ENCODE assay signal across 8 cellular contexts in genomic region chr16:13866073-13866472, GRCh38. TPM values are rescaled to one million over a fixed set of nuclear protein-coding genes. Genes with fewer than 3 reads are reported as not detected.
DNase-seq lines count a peak whose midpoint lies in the region; ATAC-seq and TF ChIP-seq lines count a peak whose summit lies in the region.

No MANE protein-coding gene starts in this region.

- H3K27me3 ChIP-seq in DND-41 (ENCODE audit: insufficient read depth, low read length, poor library complexity) (no peaks in the 10 kb centered on the region), NT2/D1 (ENCODE audit: insufficient read depth, insufficient read length) (no peaks in the 10 kb centered on the region)

- H3K9me3 Mint-ChIP-seq in activated T-helper 2 cell treated with anti-CD3 and anti-CD28 coated beads, Interferon-gamma antibody, Interleukin-2, Interleukin-4, amounts not matched to agents 10 μg/mL and 5 μg/mL and 100 μg/mL, durations not matched to agents 14 hours and 24 hours and 36 hours: peaks cover 7% of the 10 kb centered on the region

- no peaks in the 10 kb centered on the region for H3K4me1 Mint-ChIP-seq in activated T-helper 2 cell treated with anti-CD3 and anti-CD28 coated beads, Interferon-gamma antibody, Interleukin-2, Interleukin-4, amounts not matched to agents 10 μg/mL and 5 μg/mL and 100 μg/mL, durations not matched to agents 14 hours and 24 hours and 36 hours (ENCODE audit: low read depth)

- H3K9ac ChIP-seq in DND-41 (ENCODE audit: low read depth, low read length) (no peak overlapping the region), NT2/D1 (ENCODE audit: insufficient read length, low read depth) (no peak overlapping the region)

- no peak overlapping the region for H2AFZ ChIP-seq in DND-41 (ENCODE audit: low read depth, low read length)

- H3K4me3 Mint-ChIP-seq in activated T-helper 2 cell treated with anti-CD3 and anti-CD28 coated beads, Interferon-gamma antibody, Interleukin-2, Interleukin-4, amounts not matched to agents 10 μg/mL and 5 μg/mL and 100 μg/mL, durations not matched to agents 14 hours and 24 hours and 36 hours (ENCODE audit: low read depth): no peak overlapping the region

- ATAC-seq in DND-41 (ENCODE audit: insufficient read depth, low read depth) (peak; percentile 81), HG02798 (IDR thresholded peaks at IDR 0.05; ENCODE audit: poor library complexity, unreplicated experiment) (peak; percentile 61), Right ventricle myocardium superior (ENCODE audit: poor library complexity) (peak; percentile 93), HG03175 (IDR thresholded peaks at IDR 0.05; ENCODE audit: unreplicated experiment) (no peak), GM19351 (IDR thresholded peaks at IDR 0.05; ENCODE audit: unreplicated experiment) (no peak)

- H3K9me3 ChIP-seq in DND-41 (ENCODE audit: insufficient read depth, low read length, severe bottlenecking) (no peaks in the 10 kb centered on the region), NT2/D1 (ENCODE audit: insufficient read depth, low read length) (peaks cover 17% of the 10 kb centered on the region)

- intact Hi-C loops in activated T-helper 2 cell treated with anti-CD3 and anti-CD28 coated beads, Interferon-gamma antibody, Interleukin-2, Interleukin-4, amounts not matched to agents 10 μg/mL and 5 μg/mL and 100 μg/mL, durations not matched to agents 14 hours and 24 hours and 36 hours (cut with micrococcal nuclease): no loop called here
- intact Hi-C loops in Right ventricle myocardium superior (cut with DNase I): loop anchor here (10.0 kb wide), 1 partner anchor 49 kb away; no protein-coding TSS in a partner anchor

- no peak overlapping the region for H3K4me2 ChIP-seq in DND-41 (ENCODE audit: insufficient read depth, low read length)

- no peaks in the 10 kb centered on the region for H3K4me1 ChIP-seq in DND-41 (ENCODE audit: insufficient read depth, low read length)
- H3K4me1 ChIP-seq in NT2/D1 (ENCODE audit: insufficient read depth, insufficient read length): no peaks in the 10 kb centered on the region

- no peaks in the 10 kb centered on the region for H4K20me1 ChIP-seq in DND-41 (ENCODE audit: insufficient read depth, low read length)

- H3K27ac Mint-ChIP-seq in activated T-helper 2 cell treated with anti-CD3 and anti-CD28 coated beads, Interferon-gamma antibody, Interleukin-2, Interleukin-4, amounts not matched to agents 10 μg/mL and 5 μg/mL and 100 μg/mL, durations not matched to agents 14 hours and 24 hours and 36 hours: no peak overlapping the region

- H3K36me3 ChIP-seq in DND-41 (ENCODE audit: insufficient read depth, low read length) (no peaks in the 10 kb centered on the region), NT2/D1 (ENCODE audit: insufficient read depth, insufficient read length, low read length) (no peaks in the 10 kb centered on the region)

- TF ChIP-seq CTCF in DND-41 (IDR thresholded peaks at IDR 0.05; ENCODE audit: borderline replicate concordance, extremely low read depth, low read length, poor library complexity, severe bottlenecking): peak; percentile 79

- H3K27me3 Mint-ChIP-seq in activated T-helper 2 cell treated with anti-CD3 and anti-CD28 coated beads, Interferon-gamma antibody, Interleukin-2, Interleukin-4, amounts not matched to agents 10 μg/mL and 5 μg/mL and 100 μg/mL, durations not matched to agents 14 hours and 24 hours and 36 hours (ENCODE audit: low read depth): no peaks in the 10 kb centered on the region

- H3K79me2 ChIP-seq in DND-41 (ENCODE audit: insufficient read depth, low read length): no peaks in the 10 kb centered on the region

- no peak overlapping the region for H3K4me3 ChIP-seq in DND-41 (ENCODE audit: low read depth in 1 of 2, low read length in 2 of 2)
- H3K4me3 ChIP-seq in NT2/D1 (ENCODE audit: insufficient read length, low read depth): no peak overlapping the region

- no peak overlapping the region for H3K27ac ChIP-seq in DND-41 (ENCODE audit: low read length)

- DNase-seq in DND-41 (peak; percentile 53), NT2/D1 (ENCODE audit: low read depth, low spot score) (peak; percentile 67), Right ventricle myocardium superior (peak; percentile 74), renal cortical epithelial cell (ENCODE audit: low read depth) (peak; percentile 77)
- peak; percentile 10 for DNase-seq in activated T-helper 2 cell treated with anti-CD3 and anti-CD28 coated beads, Interferon-gamma antibody, Interleukin-2, Interleukin-4, amounts not matched to agents 10 μg/mL and 5 μg/mL and 100 μg/mL, durations not matched to agents 14 hours and 24 hours and 36 hours (ENCODE audit: low spot score)

- no peaks in the 10 kb centered on the region for H3K36me3 Mint-ChIP-seq in activated T-helper 2 cell treated with anti-CD3 and anti-CD28 coated beads, Interferon-gamma antibody, Interleukin-2, Interleukin-4, amounts not matched to agents 10 μg/mL and 5 μg/mL and 100 μg/mL, durations not matched to agents 14 hours and 24 hours and 36 hours (ENCODE audit: low read depth)

RNA-seq across cellular contexts. Expression of gene ERCC4, which starts 53.9 kb away (rescaled TPM):
- total RNA-seq in activated T-helper 2 cell treated with anti-CD3 and anti-CD28 coated beads, Interferon-gamma antibody, Interleukin-2, Interleukin-4, amounts not matched to agents 10 μg/mL and 5 μg/mL and 100 μg/mL, durations not matched to agents 14 hours and 24 hours and 36 hours: 11.9 and 13.3 TPM in 2 replicates
- total RNA-seq in Right ventricle myocardium superior: 6.0 TPM
- total RNA-seq in renal cortical epithelial cell: 7.8 and 10.2 TPM in 2 replicates

Comparison
In these comparisons a context has a peak if more than half of its experiments do, and no peak if none do; other contexts are left out.
1. ATAC-seq: peak in DND-41 (single experiment), HG02798 (single experiment) and Right ventricle myocardium superior (single experiment); none in HG03175 (single experiment) and GM19351 (single experiment).
2. DNase-seq: peak in every context shown above with its lines; median percentile 77 in renal cortical epithelial cell; 74 in Right ventricle myocardium superior; 67 in NT2/D1; 53 in DND-41; 10 in activated T-helper 2 cell treated with anti-CD3 and anti-CD28 coated beads, Interferon-gamma antibody, Interleukin-2, Interleukin-4, amounts not matched to agents 10 μg/mL and 5 μg/mL and 100 μg/mL, durations not matched to agents 14 hours and 24 hours and 36 hours.